In the genomic region with DNA sequence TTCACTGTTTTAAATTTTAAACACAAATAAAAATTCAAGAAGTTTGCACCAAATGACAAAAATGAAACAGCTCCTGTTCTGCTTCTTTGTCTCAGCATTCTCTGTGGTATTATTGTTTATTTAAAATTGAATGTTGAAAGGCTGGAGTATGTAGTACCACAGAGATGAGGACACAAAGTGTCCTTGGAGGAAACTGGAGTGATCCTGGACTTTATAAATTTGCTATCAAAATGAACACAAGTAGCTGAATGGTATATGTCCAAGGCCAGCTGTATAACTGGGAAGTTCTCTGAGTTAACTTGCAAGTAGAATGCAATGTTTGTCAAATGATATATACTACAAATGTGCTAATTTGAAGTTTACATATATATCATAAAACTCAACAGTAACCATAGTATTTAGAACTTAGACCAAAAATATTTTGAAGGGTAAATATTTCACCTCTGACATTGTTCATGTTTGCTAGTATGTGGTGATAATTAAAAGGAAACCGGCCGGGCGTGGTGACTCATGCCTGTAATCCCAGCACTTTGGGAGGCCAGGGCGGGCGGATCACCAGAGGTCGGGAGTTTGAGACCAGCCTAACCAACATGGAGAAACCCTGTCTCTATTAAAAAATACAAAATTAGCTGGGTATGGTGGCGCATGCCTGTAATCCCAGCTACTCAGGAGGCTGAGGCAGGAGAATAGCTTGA, we compare ENCODE assay signal across 1 cellular context.
TF ChIP-seq lines count a peak whose summit lies in the region.

No MANE protein-coding gene starts in this region.

TF ChIP-seq in endothelial cell of umbilical vein, 7 proteins besides CTCF, POLR2A, EP300 and RAD21:
- TF ChIP-seq GATA2 (IDR thresholded peaks at IDR 0.05; ENCODE audit: insufficient read depth, insufficient read length, low read depth, low read length), result no peak
- no peak for TF ChIP-seq JUN (IDR thresholded peaks at IDR 0.05; ENCODE audit: borderline replicate concordance, insufficient read depth, insufficient read length, low read depth)
- TF ChIP-seq, protein P1, sequence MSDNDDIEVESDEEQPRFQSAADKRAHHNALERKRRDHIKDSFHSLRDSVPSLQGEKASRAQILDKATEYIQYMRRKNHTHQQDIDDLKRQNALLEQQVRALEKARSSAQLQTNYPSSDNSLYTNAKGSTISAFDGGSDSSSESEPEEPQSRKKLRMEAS (IDR thresholded peaks at IDR 0.05; ENCODE audit: insufficient read depth, insufficient read length), result no peak
- no peak for TF ChIP-seq FOS (IDR thresholded peaks at IDR 0.05; ENCODE audit: borderline replicate concordance, insufficient read depth, low read length)
- no peak for TF ChIP-seq POLR2AphosphoS5 (IDR thresholded peaks at IDR 0.05; ENCODE audit: insufficient read depth, low read depth, low read length)
- TF ChIP-seq EZH2 (IDR thresholded peaks at IDR 0.05; ENCODE audit: borderline replicate concordance, low read depth, low read length, severe bottlenecking), result no peak
- no peak for TF ChIP-seq MYC (IDR thresholded peaks at IDR 0.05; ENCODE audit: low read depth, low read length)
TF ChIP-seq in endothelial cell of umbilical vein: peak in this region for 0.
